22 cellular contexts compared by ENCODE assay signal in genomic region chr10:112247791-112248190, GRCh38. TPM values are rescaled to one million over a fixed set of nuclear protein-coding genes. Genes with fewer than 3 reads are reported as not detected.
"Had no signal": no experiment of that assay in that cellular context is flagged by ENCODE, and none has a peak within 500 bp of the region (broad histone marks: within the 10 kb centered on the region; RNA-seq: fewer than 3 reads in every experiment).

No MANE protein-coding gene starts in this region.

- H3K27ac ChIP-seq: SJSA1, SK-N-MC had no signal

- H3K27me3 ChIP-seq: MG63, SJSA1 had no signal

- H3K4me1 ChIP-seq: SJSA1 had no signal

- DNase-seq: KBM-7, MG63, NCI-H1092, NCI-H1105 treated with DMSO at 0.1 percent for 48 hours, NCI-H1417 treated with DMSO at 0.1 percent for 48 hours, NCI-H146, NCI-H1694 treated with DMSO at 0.1 percent for 48 hours, NCI-H1930, NCI-H2081, NCI-H2107, NCI-H2227 treated with DMSO at 0.1 percent for 48 hours, NCI-H524, NCI-H526 treated with DMSO at 0.1 percent for 48 hours, NCI-H748 treated with DMSO at 0.1 percent for 48 hours, Right ventricle myocardium superior, RPMI8226, SIG-M5 had no signal

- H3K36me3 ChIP-seq: MG63, SJSA1 had no signal

- H3K4me3 ChIP-seq: MG63, SJSA1, SK-N-MC had no signal

RNA-seq across cellular contexts. Expression of gene TECTB, which starts 35.4 kb away (rescaled TPM):
- total RNA-seq: HT-29, LHCN-M2, NCI-H460, Right ventricle myocardium superior, SJSA1 had no signal
